26 cellular contexts compared by ENCODE assay signal in genomic region chr20:59314872-59315500, GRCh38. TPM values are rescaled to one million over a fixed set of nuclear protein-coding genes. Genes with fewer than 3 reads are reported as not detected.
"Had no signal": no experiment of that assay in that cellular context is flagged by ENCODE, and none has a peak within 500 bp of the region (broad histone marks: within the 10 kb centered on the region; RNA-seq: fewer than 3 reads in every experiment).

No MANE protein-coding gene starts in this region.

- ATAC-seq: activated CD8-positive, alpha-beta T cell treated with anti-CD3 and anti-CD28 coated beads for 36 hours; activated naive CD8-positive, alpha-beta T cell treated with anti-CD3 and anti-CD28 coated beads, Interleukin-2, amount 50 U/mL, for 24 hours; gastrocnemius medialis; heart left ventricle; mucosa of descending colon; right lobe of liver; stimulated activated naive CD8-positive, alpha-beta T cell treated with anti-CD3 and anti-CD28 coated beads, Interleukin-15, amount 100 ng/mL, for 72 hours had no signal

- H3K27me3 Mint-ChIP-seq: activated CD8-positive, alpha-beta T cell treated with anti-CD3 and anti-CD28 coated beads for 36 hours; activated naive CD8-positive, alpha-beta T cell treated with anti-CD3 and anti-CD28 coated beads, Interleukin-2, amount 50 U/mL, for 24 hours; activated T-cell treated with anti-CD3 and anti-CD28 coated beads, Interleukin-2, amount 50 U/mL, for 24 hours; stimulated activated naive CD8-positive, alpha-beta T cell treated with anti-CD3 and anti-CD28 coated beads, Interleukin-15, amount 100 ng/mL, for 72 hours had no signal

- DNase-seq: activated CD4-positive, alpha-beta T cell treated with anti-CD3 and anti-CD28 coated beads, Interleukin-2, amount 10 ng/mL, durations not matched to agents 24 days and 14 days; activated CD4-positive, CD25-positive, alpha-beta regulatory T cell; activated CD8-positive, alpha-beta T cell treated with anti-CD3 and anti-CD28 coated beads for 36 hours; activated naive CD4-positive, alpha-beta T cell treated with anti-CD3 and anti-CD28 coated beads for 36 hours; activated naive CD8-positive, alpha-beta T cell treated with anti-CD3 and anti-CD28 coated beads, Interleukin-2, amount 50 U/mL, for 24 hours; activated T-cell treated with anti-CD3 and anti-CD28 coated beads, Interleukin-2, amount 50 U/mL, for 24 hours; anterior cingulate cortex; central memory CD4-positive, alpha-beta T cell; dorsolateral prefrontal cortex; gastrocnemius medialis; heart left ventricle; immature natural killer cell; mesenchymal stem cell; mucosa of descending colon; naive B cell; right lobe of liver; stimulated activated CD4-positive, alpha-beta T cell treated with anti-CD3 and anti-CD28 coated beads, Interleukin-4, amount 100 ng/mL, for 1 hour; stimulated activated naive CD8-positive, alpha-beta T cell treated with anti-CD3 and anti-CD28 coated beads, Interleukin-15, amount 100 ng/mL, for 72 hours; T-helper 9 cell; trophoblast cell had no signal

- H3K27ac ChIP-seq: dorsolateral prefrontal cortex, epithelial cell of prostate, gastrocnemius medialis, heart left ventricle, right lobe of liver, suprapubic skin had no signal

- H3K36me3 Mint-ChIP-seq: brain, immature natural killer cell, naive B cell had no signal

- H3K4me1 ChIP-seq: gastrocnemius medialis, heart left ventricle, right lobe of liver, suprapubic skin had no signal

- H3K27me3 ChIP-seq: gastrocnemius medialis, right lobe of liver, suprapubic skin had no signal

- H3K36me3 ChIP-seq: gastrocnemius medialis, heart left ventricle, right lobe of liver, suprapubic skin had no signal

- H3K4me1 Mint-ChIP-seq: activated CD4-positive, alpha-beta T cell treated with anti-CD3 and anti-CD28 coated beads, Interleukin-2, amount 10 ng/mL, durations not matched to agents 24 days and 14 days; activated naive CD8-positive, alpha-beta T cell treated with anti-CD3 and anti-CD28 coated beads, Interleukin-2, amount 50 U/mL, for 24 hours; immature natural killer cell; naive B cell; stimulated activated naive CD8-positive, alpha-beta T cell treated with anti-CD3 and anti-CD28 coated beads, Interleukin-15, amount 100 ng/mL, for 72 hours had no signal

- H3K9me3 Mint-ChIP-seq: activated CD4-positive, alpha-beta T cell treated with anti-CD3 and anti-CD28 coated beads, Interleukin-2, amount 10 ng/mL, durations not matched to agents 24 days and 14 days; activated CD8-positive, alpha-beta T cell treated with anti-CD3 and anti-CD28 coated beads for 36 hours; activated naive CD4-positive, alpha-beta T cell treated with anti-CD3 and anti-CD28 coated beads for 36 hours; activated naive CD8-positive, alpha-beta T cell treated with anti-CD3 and anti-CD28 coated beads, Interleukin-2, amount 50 U/mL, for 24 hours; activated T-cell treated with anti-CD3 and anti-CD28 coated beads, Interleukin-2, amount 50 U/mL, for 24 hours; immature natural killer cell; naive B cell; stimulated activated naive CD8-positive, alpha-beta T cell treated with anti-CD3 and anti-CD28 coated beads, Interleukin-15, amount 100 ng/mL, for 72 hours had no signal

- H3K4me3 ChIP-seq: dorsolateral prefrontal cortex, gastrocnemius medialis, heart left ventricle, mucosa of descending colon, right lobe of liver, smooth muscle cell, suprapubic skin had no signal

- H3K4me3 Mint-ChIP-seq: activated CD4-positive, alpha-beta T cell treated with anti-CD3 and anti-CD28 coated beads, Interleukin-2, amount 10 ng/mL, durations not matched to agents 24 days and 14 days; activated CD8-positive, alpha-beta T cell treated with anti-CD3 and anti-CD28 coated beads for 36 hours; activated naive CD4-positive, alpha-beta T cell treated with anti-CD3 and anti-CD28 coated beads for 36 hours; activated naive CD8-positive, alpha-beta T cell treated with anti-CD3 and anti-CD28 coated beads, Interleukin-2, amount 50 U/mL, for 24 hours; activated T-cell treated with anti-CD3 and anti-CD28 coated beads, Interleukin-2, amount 50 U/mL, for 24 hours; brain; immature natural killer cell; naive B cell; stimulated activated naive CD8-positive, alpha-beta T cell treated with anti-CD3 and anti-CD28 coated beads, Interleukin-15, amount 100 ng/mL, for 72 hours had no signal

- H3K9me3 ChIP-seq: gastrocnemius medialis, heart left ventricle, mucosa of descending colon, right lobe of liver, suprapubic skin had no signal

- H3K27ac Mint-ChIP-seq: activated CD4-positive, alpha-beta T cell treated with anti-CD3 and anti-CD28 coated beads, Interleukin-2, amount 10 ng/mL, durations not matched to agents 24 days and 14 days; activated CD8-positive, alpha-beta T cell treated with anti-CD3 and anti-CD28 coated beads for 36 hours; activated naive CD4-positive, alpha-beta T cell treated with anti-CD3 and anti-CD28 coated beads for 36 hours; activated naive CD8-positive, alpha-beta T cell treated with anti-CD3 and anti-CD28 coated beads, Interleukin-2, amount 50 U/mL, for 24 hours; activated T-cell treated with anti-CD3 and anti-CD28 coated beads, Interleukin-2, amount 50 U/mL, for 24 hours; immature natural killer cell had no signal

RNA-seq across cellular contexts. Expression of gene EDN3, which starts 14.6 kb away (rescaled TPM):
- total RNA-seq: activated CD4-positive, alpha-beta T cell treated with anti-CD3 and anti-CD28 coated beads, Interleukin-2, amount 10 ng/mL, durations not matched to agents 24 days and 14 days; activated naive CD4-positive, alpha-beta T cell treated with anti-CD3 and anti-CD28 coated beads for 36 hours; osteocyte; pulmonary artery endothelial cell; right lobe of liver; smooth muscle cell had no signal
